ENCODE assay signal across 1 cellular context in genomic region chrX:154547245-154548027, GRCh38.
TF ChIP-seq lines count a peak whose summit lies in the region.

A gene with protein sequence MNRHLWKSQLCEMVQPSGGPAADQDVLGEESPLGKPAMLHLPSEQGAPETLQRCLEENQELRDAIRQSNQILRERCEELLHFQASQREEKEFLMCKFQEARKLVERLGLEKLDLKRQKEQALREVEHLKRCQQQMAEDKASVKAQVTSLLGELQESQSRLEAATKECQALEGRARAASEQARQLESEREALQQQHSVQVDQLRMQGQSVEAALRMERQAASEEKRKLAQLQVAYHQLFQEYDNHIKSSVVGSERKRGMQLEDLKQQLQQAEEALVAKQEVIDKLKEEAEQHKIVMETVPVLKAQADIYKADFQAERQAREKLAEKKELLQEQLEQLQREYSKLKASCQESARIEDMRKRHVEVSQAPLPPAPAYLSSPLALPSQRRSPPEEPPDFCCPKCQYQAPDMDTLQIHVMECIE (plus strand): TSS chrX:154547620. CDS start chrX:154552003, 4,383 bp downstream.

TF ChIP-seq in HepG2, 621 proteins besides CTCF, POLR2A, EP300 and RAD21 (continued from another document and continues in another):
- TF ChIP-seq RFX1 (IDR thresholded peaks at IDR 0.05), result no peak
- TF ChIP-seq JUN (CRISPR knock-in tag; IDR thresholded peaks at IDR 0.05), result no peak
- TF ChIP-seq TBL1XR1 (IDR thresholded peaks at IDR 0.05; ENCODE audit: borderline replicate concordance, low read length, partially characterized antibody), result no peak
- TF ChIP-seq GZF1 (CRISPR knock-in tag; IDR thresholded peaks at IDR 0.05), result no peak
- TF ChIP-seq, protein P1, sequence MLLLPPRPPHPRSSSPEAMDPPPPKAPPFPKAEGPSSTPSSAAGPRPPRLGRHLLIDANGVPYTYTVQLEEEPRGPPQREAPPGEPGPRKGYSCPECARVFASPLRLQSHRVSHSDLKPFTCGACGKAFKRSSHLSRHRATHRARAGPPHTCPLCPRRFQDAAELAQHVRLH (CRISPR knock-in tag; IDR thresholded peaks at IDR 0.05; ENCODE audit: borderline replicate concordance, low read depth), result 0 out of 2 replicates have a peak, but pooled peaks have one; percentile 44
- 0 out of 2 replicates have a peak, but pooled peaks have one; percentile 38 for TF ChIP-seq ZNF839 (CRISPR knock-in tag; IDR thresholded peaks at IDR 0.05; ENCODE audit: borderline replicate concordance)
- no peak for TF ChIP-seq MIER2 (CRISPR knock-in tag; IDR thresholded peaks at IDR 0.05)
- TF ChIP-seq ZNF326 (CRISPR knock-in tag; IDR thresholded peaks at IDR 0.05; ENCODE audit: borderline replicate concordance), result no peak
- TF ChIP-seq PRMT3 (CRISPR knock-in tag; IDR thresholded peaks at IDR 0.05; ENCODE audit: borderline replicate concordance, low read depth), result no peak
- TF ChIP-seq ZMYM3 (CRISPR knock-in tag; IDR thresholded peaks at IDR 0.05), result no peak
- no peak for TF ChIP-seq ZFP36L1 (CRISPR knock-in tag; IDR thresholded peaks at IDR 0.05)
- no peak for TF ChIP-seq FOXA1 (IDR thresholded peaks at IDR 0.05)
- TF ChIP-seq FOXA1 (CRISPR knock-in tag; IDR thresholded peaks at IDR 0.05), result no peak
- no peak for TF ChIP-seq SMYD3 (CRISPR knock-in tag; IDR thresholded peaks at IDR 0.05)
- TF ChIP-seq GFI1 (CRISPR knock-in tag; IDR thresholded peaks at IDR 0.05; ENCODE audit: borderline replicate concordance), result 0 out of 2 replicates have a peak, but pooled peaks have one; percentile 7
- no peak for TF ChIP-seq TBX2 (CRISPR knock-in tag; IDR thresholded peaks at IDR 0.05; ENCODE audit: borderline replicate concordance)
- TF ChIP-seq NFIC (IDR thresholded peaks at IDR 0.05; ENCODE audit: low read length), result no peak
- TF ChIP-seq, protein P2, sequence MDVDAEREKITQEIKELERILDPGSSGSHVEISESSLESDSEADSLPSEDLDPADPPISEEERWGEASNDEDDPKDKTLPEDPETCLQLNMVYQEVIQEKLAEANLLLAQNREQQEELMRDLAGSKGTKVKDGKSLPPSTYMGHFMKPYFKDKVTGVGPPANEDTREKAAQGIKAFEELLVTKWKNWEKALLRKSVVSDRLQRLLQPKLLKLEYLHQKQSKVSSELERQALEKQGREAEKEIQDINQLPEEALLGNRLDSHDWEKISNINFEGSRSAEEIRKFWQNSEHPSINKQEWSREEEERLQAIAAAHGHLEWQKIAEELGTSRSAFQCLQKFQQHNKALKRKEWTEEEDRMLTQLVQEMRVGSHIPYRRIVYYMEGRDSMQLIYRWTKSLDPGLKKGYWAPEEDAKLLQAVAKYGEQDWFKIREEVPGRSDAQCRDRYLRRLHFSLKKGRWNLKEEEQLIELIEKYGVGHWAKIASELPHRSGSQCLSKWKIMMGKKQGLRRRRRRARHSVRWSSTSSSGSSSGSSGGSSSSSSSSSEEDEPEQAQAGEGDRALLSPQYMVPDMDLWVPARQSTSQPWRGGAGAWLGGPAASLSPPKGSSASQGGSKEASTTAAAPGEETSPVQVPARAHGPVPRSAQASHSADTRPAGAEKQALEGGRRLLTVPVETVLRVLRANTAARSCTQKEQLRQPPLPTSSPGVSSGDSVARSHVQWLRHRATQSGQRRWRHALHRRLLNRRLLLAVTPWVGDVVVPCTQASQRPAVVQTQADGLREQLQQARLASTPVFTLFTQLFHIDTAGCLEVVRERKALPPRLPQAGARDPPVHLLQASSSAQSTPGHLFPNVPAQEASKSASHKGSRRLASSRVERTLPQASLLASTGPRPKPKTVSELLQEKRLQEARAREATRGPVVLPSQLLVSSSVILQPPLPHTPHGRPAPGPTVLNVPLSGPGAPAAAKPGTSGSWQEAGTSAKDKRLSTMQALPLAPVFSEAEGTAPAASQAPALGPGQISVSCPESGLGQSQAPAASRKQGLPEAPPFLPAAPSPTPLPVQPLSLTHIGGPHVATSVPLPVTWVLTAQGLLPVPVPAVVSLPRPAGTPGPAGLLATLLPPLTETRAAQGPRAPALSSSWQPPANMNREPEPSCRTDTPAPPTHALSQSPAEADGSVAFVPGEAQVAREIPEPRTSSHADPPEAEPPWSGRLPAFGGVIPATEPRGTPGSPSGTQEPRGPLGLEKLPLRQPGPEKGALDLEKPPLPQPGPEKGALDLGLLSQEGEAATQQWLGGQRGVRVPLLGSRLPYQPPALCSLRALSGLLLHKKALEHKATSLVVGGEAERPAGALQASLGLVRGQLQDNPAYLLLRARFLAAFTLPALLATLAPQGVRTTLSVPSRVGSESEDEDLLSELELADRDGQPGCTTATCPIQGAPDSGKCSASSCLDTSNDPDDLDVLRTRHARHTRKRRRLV (CRISPR knock-in tag; IDR thresholded peaks at IDR 0.05), result no peak
- 0 out of 2 replicates have a peak, but pooled peaks have one; percentile 47 for TF ChIP-seq ZFP90 (CRISPR knock-in tag; IDR thresholded peaks at IDR 0.05; ENCODE audit: borderline replicate concordance)
- TF ChIP-seq ZSCAN22 (CRISPR knock-in tag; IDR thresholded peaks at IDR 0.05), result no peak
- TF ChIP-seq ARNT2 (CRISPR knock-in tag; IDR thresholded peaks at IDR 0.05; ENCODE audit: low read depth), result no peak
- no peak for TF ChIP-seq ZNF569 (CRISPR knock-in tag; IDR thresholded peaks at IDR 0.05; ENCODE audit: borderline replicate concordance)
- TF ChIP-seq RXRA (CRISPR knock-in tag; IDR thresholded peaks at IDR 0.05), result 0 out of 2 replicates have a peak, but pooled peaks have one; percentile 13
- no peak for TF ChIP-seq ZNF567 (CRISPR knock-in tag; IDR thresholded peaks at IDR 0.05; ENCODE audit: borderline replicate concordance)
- no peak for TF ChIP-seq ZBTB1 (CRISPR knock-in tag; IDR thresholded peaks at IDR 0.05; ENCODE audit: borderline replicate concordance)
- TF ChIP-seq ZNF792 (CRISPR knock-in tag; IDR thresholded peaks at IDR 0.05), result no peak
- no peak for TF ChIP-seq ZNF616 (CRISPR knock-in tag; IDR thresholded peaks at IDR 0.05; ENCODE audit: low read depth)
- peak; percentile 66 for TF ChIP-seq ZFX (CRISPR knock-in tag; IDR thresholded peaks at IDR 0.05; ENCODE audit: low read depth)
- no peak for TF ChIP-seq CAMTA2 (CRISPR knock-in tag; IDR thresholded peaks at IDR 0.05; ENCODE audit: borderline replicate concordance)
- no peak for TF ChIP-seq NAIF1 (CRISPR knock-in tag; IDR thresholded peaks at IDR 0.05; ENCODE audit: borderline replicate concordance)
- TF ChIP-seq SNRNP70 (IDR thresholded peaks at IDR 0.05; ENCODE audit: low read depth, low read length), result no peak
- TF ChIP-seq MAF1 (CRISPR knock-in tag; IDR thresholded peaks at IDR 0.05; ENCODE audit: borderline replicate concordance), result 0 out of 2 replicates have a peak, but pooled peaks have one; percentile 34
- TF ChIP-seq YEATS4 (CRISPR knock-in tag; IDR thresholded peaks at IDR 0.05; ENCODE audit: borderline replicate concordance), result no peak
- TF ChIP-seq TCF7 (IDR thresholded peaks at IDR 0.05; ENCODE audit: low read depth), result no peak
- TF ChIP-seq, protein P3, sequence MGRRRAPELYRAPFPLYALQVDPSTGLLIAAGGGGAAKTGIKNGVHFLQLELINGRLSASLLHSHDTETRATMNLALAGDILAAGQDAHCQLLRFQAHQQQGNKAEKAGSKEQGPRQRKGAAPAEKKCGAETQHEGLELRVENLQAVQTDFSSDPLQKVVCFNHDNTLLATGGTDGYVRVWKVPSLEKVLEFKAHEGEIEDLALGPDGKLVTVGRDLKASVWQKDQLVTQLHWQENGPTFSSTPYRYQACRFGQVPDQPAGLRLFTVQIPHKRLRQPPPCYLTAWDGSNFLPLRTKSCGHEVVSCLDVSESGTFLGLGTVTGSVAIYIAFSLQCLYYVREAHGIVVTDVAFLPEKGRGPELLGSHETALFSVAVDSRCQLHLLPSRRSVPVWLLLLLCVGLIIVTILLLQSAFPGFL (CRISPR knock-in tag; IDR thresholded peaks at IDR 0.05), result no peak
- TF ChIP-seq ZNF598 (CRISPR knock-in tag; IDR thresholded peaks at IDR 0.05; ENCODE audit: borderline replicate concordance), result no peak
- no peak for TF ChIP-seq ZBTB7A (CRISPR knock-in tag; IDR thresholded peaks at IDR 0.05)
- TF ChIP-seq ARID4A (CRISPR knock-in tag; IDR thresholded peaks at IDR 0.05; ENCODE audit: borderline replicate concordance), result peak; percentile 88
- TF ChIP-seq KAT2B (IDR thresholded peaks at IDR 0.05; ENCODE audit: borderline replicate concordance, low read depth, low read length), result no peak
- no peak for TF ChIP-seq EEA1 (CRISPR knock-in tag; IDR thresholded peaks at IDR 0.05; ENCODE audit: borderline replicate concordance)
- TF ChIP-seq ZNF780A (CRISPR knock-in tag; IDR thresholded peaks at IDR 0.05), result 0 out of 2 replicates have a peak, but pooled peaks have one; percentile 11
- peak; percentile 99 for TF ChIP-seq AGO2 (optimal IDR thresholded peaks at IDR 0.05; ENCODE audit: low read depth, low read length)
- no peak for TF ChIP-seq IKZF4 (CRISPR knock-in tag; IDR thresholded peaks at IDR 0.05; ENCODE audit: borderline replicate concordance, low read depth, not compliant biosample characterization)
- no peak for TF ChIP-seq ZNF761 (CRISPR knock-in tag; conservative IDR thresholded peaks at IDR 0.05)
- TF ChIP-seq, protein P4, sequence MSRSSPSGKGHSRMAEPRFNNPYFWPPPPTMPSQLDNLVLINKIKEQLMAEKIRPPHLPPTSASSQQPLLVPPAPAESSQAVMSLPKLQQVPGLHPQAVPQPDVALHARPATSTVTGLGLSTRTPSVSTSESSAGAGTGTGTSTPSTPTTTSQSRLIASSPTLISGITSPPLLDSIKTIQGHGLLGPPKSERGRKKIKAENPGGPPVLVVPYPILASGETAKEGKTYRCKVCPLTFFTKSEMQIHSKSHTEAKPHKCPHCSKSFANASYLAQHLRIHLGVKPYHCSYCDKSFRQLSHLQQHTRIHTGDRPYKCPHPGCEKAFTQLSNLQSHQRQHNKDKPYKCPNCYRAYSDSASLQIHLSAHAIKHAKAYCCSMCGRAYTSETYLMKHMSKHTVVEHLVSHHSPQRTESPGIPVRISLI (CRISPR knock-in tag; IDR thresholded peaks at IDR 0.05; ENCODE audit: borderline replicate concordance), result no peak
- TF ChIP-seq SIN3B (IDR thresholded peaks at IDR 0.05; ENCODE audit: low read length), result peak; percentile 32; the same call in 1 of the 2 replicates
- no peak for TF ChIP-seq ATF7-NPFF (CRISPR knock-in tag; IDR thresholded peaks at IDR 0.05; ENCODE audit: low read depth)
- TF ChIP-seq SNAI1 (CRISPR knock-in tag; IDR thresholded peaks at IDR 0.05; ENCODE audit: borderline replicate concordance), result no peak
- TF ChIP-seq, protein P5, sequence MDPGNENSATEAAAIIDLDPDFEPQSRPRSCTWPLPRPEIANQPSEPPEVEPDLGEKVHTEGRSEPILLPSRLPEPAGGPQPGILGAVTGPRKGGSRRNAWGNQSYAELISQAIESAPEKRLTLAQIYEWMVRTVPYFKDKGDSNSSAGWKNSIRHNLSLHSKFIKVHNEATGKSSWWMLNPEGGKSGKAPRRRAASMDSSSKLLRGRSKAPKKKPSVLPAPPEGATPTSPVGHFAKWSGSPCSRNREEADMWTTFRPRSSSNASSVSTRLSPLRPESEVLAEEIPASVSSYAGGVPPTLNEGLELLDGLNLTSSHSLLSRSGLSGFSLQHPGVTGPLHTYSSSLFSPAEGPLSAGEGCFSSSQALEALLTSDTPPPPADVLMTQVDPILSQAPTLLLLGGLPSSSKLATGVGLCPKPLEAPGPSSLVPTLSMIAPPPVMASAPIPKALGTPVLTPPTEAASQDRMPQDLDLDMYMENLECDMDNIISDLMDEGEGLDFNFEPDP (CRISPR knock-in tag; conservative IDR thresholded peaks at IDR 0.05), result 0 out of 2 replicates have a peak, but pooled peaks have one; percentile 43
- no peak for TF ChIP-seq ZBTB43 (CRISPR knock-in tag; conservative IDR thresholded peaks at IDR 0.05)
- TF ChIP-seq ZZZ3 (CRISPR knock-in tag; IDR thresholded peaks at IDR 0.05; ENCODE audit: borderline replicate concordance), result no peak
- no peak for TF ChIP-seq ZNF160 (CRISPR knock-in tag; IDR thresholded peaks at IDR 0.05)
- 0 out of 2 replicates have a peak, but pooled peaks have one; percentile 38 for TF ChIP-seq ZNF782 (CRISPR knock-in tag; IDR thresholded peaks at IDR 0.05; ENCODE audit: borderline replicate concordance)
- no peak for TF ChIP-seq SKI (IDR thresholded peaks at IDR 0.05; ENCODE audit: partially characterized antibody)
- no peak for TF ChIP-seq YY1 (IDR thresholded peaks at IDR 0.05; ENCODE audit: insufficient read depth, insufficient replicate concordance, low read depth, low read length)
- no peak; the same call in 1 of the 2 replicates for TF ChIP-seq PITX1 (CRISPR knock-in tag; IDR thresholded peaks at IDR 0.05)
- no peak for TF ChIP-seq U2AF2 (IDR thresholded peaks at IDR 0.05; ENCODE audit: low read depth, low read length)
